In genomic region chr12:132761911-132762583, GRCh38 we compare ENCODE assay signal across 8 cellular contexts. TPM values are rescaled to one million over a fixed set of nuclear protein-coding genes. Genes with fewer than 3 reads are reported as not detected.
DNase-seq lines count a peak whose midpoint lies in the region; ATAC-seq, FAIRE-seq and TF ChIP-seq lines count a peak whose summit lies in the region.

No MANE protein-coding gene starts in this region.

- peak overlapping the region; percentile 66 for H3K27ac Mint-ChIP-seq in activated naive CD8-positive, alpha-beta T cell

- WGBS in ovary, 3 donors = 0 to 1% (median 0%) methylated on average over 44 to 92 of the region's 92 CpGs
- WGBS in thymus = under 1% methylated on average over 92 of the region's 92 CpGs

- peak; percentile 74 for DNase-seq in GF-D8 (lab: John Stamatoyannopoulos, UW)
- DNase-seq in H54 (ENCODE audit: insufficient read length, low spot score) = peak; percentile 92
- DNase-seq in M059J (ENCODE audit: low read depth) = peak; percentile 84
- DNase-seq in head of caudate nucleus = peak; percentile 41 to 94 (median 87)
- DNase-seq in ovary = peak; percentile 83 to 92 (median 87)

- TF ChIP-seq POLR2A in H54 (IDR thresholded peaks at IDR 0.05; ENCODE audit: low read depth, low read length) = peak; percentile 95
- TF ChIP-seq POLR2A in ovary (IDR thresholded peaks at IDR 0.05) = peak; percentile 31

- intact Hi-C loops in head of caudate nucleus (cut with DNase I) (loop anchor here (5.0 to 10.0 kb wide), 2 partner anchors 50 to 63 kb away; partner anchors contain the start of genes GOLGA3 and PGAM5), ovary (cut with DNase I) (no loop called here)

- H3K4me1 Mint-ChIP-seq in activated naive CD8-positive, alpha-beta T cell (ENCODE audit: low read depth) = peaks cover 23% of the 10 kb centered on the region

- H3K9me3 ChIP-seq in ovary = no peaks in the 10 kb centered on the region
- no peaks in the 10 kb centered on the region for H3K9me3 ChIP-seq in thymus (ENCODE audit: control insufficient read depth)

- H3K27ac ChIP-seq in ovary (peak overlapping the region; percentile 70 to 84), thymus (ENCODE audit: low read depth) (peak overlapping the region; percentile 91)

- H3K4me3 Mint-ChIP-seq in activated naive CD8-positive, alpha-beta T cell = peak overlapping the region; percentile 78

- H3K36me3 Mint-ChIP-seq in activated naive CD8-positive, alpha-beta T cell = peaks cover 3% of the 10 kb centered on the region

- H3K27me3 Mint-ChIP-seq in activated naive CD8-positive, alpha-beta T cell = no peaks in the 10 kb centered on the region

- peak in 2 of 3 donors; percentile 22 to 49 for TF ChIP-seq CTCF in ovary (IDR thresholded peaks at IDR 0.05)

- peak overlapping the region; percentile 78 for H3K4me3 ChIP-seq in ovary
- peak overlapping the region; percentile 98 for H3K4me3 ChIP-seq in thymus (ENCODE audit: low read length)

- FAIRE-seq in H54 (lab: Jason Lieb, UNC) = no peak

- H3K9me3 Mint-ChIP-seq in activated naive CD8-positive, alpha-beta T cell (ENCODE audit: low read depth) = no peaks in the 10 kb centered on the region

- peaks cover 10% of the 10 kb centered on the region for H3K4me1 ChIP-seq in ovary (ENCODE audit: insufficient read depth)
- peaks cover 15% of the 10 kb centered on the region for H3K4me1 ChIP-seq in thymus (ENCODE audit: control insufficient read depth, insufficient read depth, low read length)

- no peaks in the 10 kb centered on the region for H3K36me3 ChIP-seq in ovary
- peaks cover 6% of the 10 kb centered on the region for H3K36me3 ChIP-seq in thymus (ENCODE audit: control insufficient read depth, insufficient read depth)

- no peaks in the 10 kb centered on the region for H3K27me3 ChIP-seq in ovary
- H3K27me3 ChIP-seq in thymus (ENCODE audit: control insufficient read depth, insufficient read depth) = no peaks in the 10 kb centered on the region

- ATAC-seq in SK-N-SH treated with all-trans-retinoic acid at 6 μM for 48 hours = peak; percentile 88

- no peak for TF ChIP-seq EP300 in ovary (IDR thresholded peaks at IDR 0.05)

TF ChIP-seq in SK-N-SH treated with all-trans-retinoic acid at 6 μM for 48 hours, 23 proteins besides CTCF, POLR2A, EP300 and RAD21:
- no peak for TF ChIP-seq ZC3H10 (CRISPR knock-in tag; IDR thresholded peaks at IDR 0.05)
- 0 out of 2 replicates have a peak, but pooled peaks have one; percentile 39 for TF ChIP-seq ZFP3 (CRISPR knock-in tag; IDR thresholded peaks at IDR 0.05)
TF ChIP-seq in SK-N-SH treated with all-trans-retinoic acid at 6 μM for 48 hours: peak in this region for 1.

RNA-seq across cellular contexts. Expression of gene ANKLE2, which starts 0.4 kb away (rescaled TPM):
- total RNA-seq in M059J (2014; rRNA removed; shearing (Covaris generic)) = 47.4 and 57.4 TPM in 2 replicates
- 10 to 100 TPM; 39.2 to 82.0 (median 43.7) TPM for total RNA-seq in ovary
- 10 to 100 TPM; 30.5 to 34.0 TPM for polyA plus RNA-seq in ovary
- polyA plus RNA-seq in thymus = 62.5 TPM

RNA-seq across cellular contexts. Expression of gene PGAM5, which starts 51.4 kb away (rescaled TPM):
- 36.2 and 43.8 TPM in 2 replicates for total RNA-seq in M059J (2014; rRNA removed; shearing (Covaris generic))
- 10 to 100 TPM; 15.6 to 33.9 (median 21.0) TPM for total RNA-seq in ovary
- 1 to 10 TPM; 8.0 to 9.0 TPM for polyA plus RNA-seq in ovary
- polyA plus RNA-seq in thymus = 17.4 TPM

Comparison
In these comparisons a context has a peak if more than half of its experiments do, and no peak if none do; other contexts are left out.
1. Peak in every context shown above with its lines: DNase-seq, ATAC-seq, H3K4me3 ChIP-seq and H3K27ac ChIP-seq.